In the genomic region with DNA sequence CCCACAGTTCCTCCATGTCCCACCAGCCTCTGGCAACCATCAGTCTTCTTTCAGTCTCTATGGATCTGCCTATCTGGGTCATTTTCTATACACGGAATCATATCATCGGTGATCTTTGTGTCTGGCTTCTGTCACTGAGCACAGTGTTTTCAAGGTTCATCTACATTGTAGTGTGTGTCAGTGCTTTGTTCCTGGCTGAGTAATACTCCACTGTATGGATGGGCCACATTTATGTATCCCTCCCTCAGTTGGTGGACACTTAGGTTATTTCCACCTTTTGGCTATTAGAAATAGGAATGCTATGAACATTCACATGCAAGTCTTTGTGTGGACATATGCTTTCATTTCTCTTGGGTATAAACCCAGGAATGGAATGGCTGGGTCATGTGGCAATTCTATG, we compare ENCODE assay signal across 35 cellular contexts. TPM values are rescaled to one million over a fixed set of nuclear protein-coding genes. Genes with fewer than 3 reads are reported as not detected.
"Had no signal": no experiment of that assay in that cellular context is flagged by ENCODE, and none has a peak within 500 bp of the region (broad histone marks: within the 10 kb centered on the region; RNA-seq: fewer than 3 reads in every experiment).

No MANE protein-coding gene starts in this region.

- H3K4me1 ChIP-seq: gastrocnemius medialis, heart left ventricle had no signal

- H3K9me3 ChIP-seq: esophagus muscularis mucosa, gastrocnemius medialis, heart left ventricle had no signal

- H3K4me3 ChIP-seq: esophagus muscularis mucosa, gastrocnemius medialis, heart left ventricle had no signal

- H3K4me3 Mint-ChIP-seq: activated CD4-positive, alpha-beta memory T cell treated with anti-CD3 and anti-CD28 coated beads for 36 hours; activated CD4-positive, alpha-beta T cell treated with anti-CD3 and anti-CD28 coated beads for 36 hours; activated CD4-positive, alpha-beta T cell treated with anti-CD3 and anti-CD28 coated beads, Interleukin-2, amount 10 ng/mL, durations not matched to agents 24 days and 14 days; activated CD8-positive, alpha-beta memory T cell treated with anti-CD3 and anti-CD28 coated beads, Interleukin-2, amount 10 ng/mL, durations not matched to agents 7 days and 5 days; activated CD8-positive, alpha-beta T cell treated with anti-CD3 and anti-CD28 coated beads, Interleukin-2, amount 10 ng/mL, durations not matched to agents 7 days and 5 days; activated naive CD8-positive, alpha-beta T cell; activated T-helper 1 cell treated with anti-CD3 and anti-CD28 coated beads, Interleukin-12 subunit alpha, Interleukin-12 subunit beta, Interleukin-2, Interleukin-4 antibody, amounts not matched to agents 30 ng/mL and 10 ng/mL and 1 ng/mL, durations not matched to agents 14 hours and 24 hours and 36 hours; effector memory CD8-positive, alpha-beta T cell; T-helper 17 cell; T-helper 2 cell treated with Interferon-gamma antibody and Interleukin-4, amounts not matched to agents 5 μg/mL and 100 μg/mL, for 36 hours had no signal

- H3K36me3 Mint-ChIP-seq: activated CD4-positive, alpha-beta memory T cell treated with anti-CD3 and anti-CD28 coated beads for 36 hours; activated CD8-positive, alpha-beta memory T cell treated with anti-CD3 and anti-CD28 coated beads, Interleukin-2, amount 10 ng/mL, durations not matched to agents 7 days and 5 days; activated naive CD8-positive, alpha-beta T cell had no signal

- H3K9me3 Mint-ChIP-seq: activated CD4-positive, alpha-beta memory T cell treated with anti-CD3 and anti-CD28 coated beads for 36 hours; activated CD4-positive, alpha-beta T cell treated with anti-CD3 and anti-CD28 coated beads, Interleukin-2, amount 10 ng/mL, durations not matched to agents 24 days and 14 days; activated T-helper 1 cell treated with anti-CD3 and anti-CD28 coated beads, Interleukin-12 subunit alpha, Interleukin-12 subunit beta, Interleukin-2, Interleukin-4 antibody, amounts not matched to agents 30 ng/mL and 10 ng/mL and 1 ng/mL, durations not matched to agents 14 hours and 24 hours and 36 hours; effector memory CD8-positive, alpha-beta T cell; T-helper 2 cell treated with Interferon-gamma antibody and Interleukin-4, amounts not matched to agents 5 μg/mL and 100 μg/mL, for 36 hours had no signal

- DNase-seq: activated CD4-positive, alpha-beta memory T cell treated with anti-CD3 and anti-CD28 coated beads for 36 hours; activated CD4-positive, alpha-beta T cell treated with anti-CD3 and anti-CD28 coated beads for 36 hours; activated CD4-positive, alpha-beta T cell treated with anti-CD3 and anti-CD28 coated beads, Interleukin-2, amount 10 ng/mL, durations not matched to agents 24 days and 14 days; activated CD4-positive, CD25-positive, alpha-beta regulatory T cell; activated CD4-positive, CD25-positive, alpha-beta regulatory T cell treated with anti-CD3 and anti-CD28 coated beads, Interleukin-2, amount 50 U/mL, for 72 hours; activated CD8-positive, alpha-beta memory T cell treated with anti-CD3 and anti-CD28 coated beads, Interleukin-2, amount 10 ng/mL, durations not matched to agents 7 days and 5 days; activated CD8-positive, alpha-beta memory T cell treated with anti-CD3 and anti-CD28 coated beads, Interleukin-2, amount 50 U/mL, for 4 hours; activated CD8-positive, alpha-beta T cell treated with anti-CD3 and anti-CD28 coated beads, Interleukin-2, amount 10 ng/mL, durations not matched to agents 7 days and 5 days; activated gamma-delta T cell; activated naive CD4-positive, alpha-beta T cell; activated naive CD4-positive, alpha-beta T cell treated with anti-CD3 and anti-CD28 coated beads, Interleukin-2, amount 50 U/mL, for 16 hours; activated T-cell treated with anti-CD3 and anti-CD28 coated beads, Interleukin-2, amount 50 U/mL, for 1 hour; activated T-cell treated with anti-CD3 and anti-CD28 coated beads, Interleukin-2, amount 50 U/mL, for 48 hours; amniotic stem cell; anterior cingulate cortex; brain microvascular endothelial cell; caudate nucleus; cortex of kidney; dermis blood vessel endothelial cell; effector CD4-positive, alpha-beta T cell; effector memory CD8-positive, alpha-beta T cell; erythroblast; foreskin keratinocyte; gastrocnemius medialis; glutamatergic neuron; heart left ventricle; T-helper 1 cell; T-helper 17 cell; T1000 had no signal

- H3K27ac ChIP-seq: brain microvascular endothelial cell, esophagus muscularis mucosa, foreskin keratinocyte, gastrocnemius medialis, heart left ventricle had no signal

- FAIRE-seq: astrocyte, colon had no signal

- H3K4me1 Mint-ChIP-seq: activated CD4-positive, alpha-beta T cell treated with anti-CD3 and anti-CD28 coated beads, Interleukin-2, amount 10 ng/mL, durations not matched to agents 24 days and 14 days; activated CD8-positive, alpha-beta memory T cell treated with anti-CD3 and anti-CD28 coated beads, Interleukin-2, amount 10 ng/mL, durations not matched to agents 7 days and 5 days had no signal

- ATAC-seq: activated CD4-positive, alpha-beta T cell treated with anti-CD3 and anti-CD28 coated beads for 36 hours; activated CD8-positive, alpha-beta memory T cell treated with anti-CD3 and anti-CD28 coated beads, Interleukin-2, amount 10 ng/mL, durations not matched to agents 7 days and 5 days; activated CD8-positive, alpha-beta T cell treated with anti-CD3 and anti-CD28 coated beads, Interleukin-2, amount 10 ng/mL, durations not matched to agents 7 days and 5 days; effector memory CD8-positive, alpha-beta T cell; foreskin keratinocyte; gastrocnemius medialis; heart left ventricle; T-helper 17 cell had no signal

- H3K27ac Mint-ChIP-seq: activated CD4-positive, alpha-beta memory T cell treated with anti-CD3 and anti-CD28 coated beads for 36 hours; activated CD4-positive, alpha-beta T cell treated with anti-CD3 and anti-CD28 coated beads for 36 hours; activated CD4-positive, alpha-beta T cell treated with anti-CD3 and anti-CD28 coated beads, Interleukin-2, amount 10 ng/mL, durations not matched to agents 24 days and 14 days; activated CD8-positive, alpha-beta memory T cell treated with anti-CD3 and anti-CD28 coated beads, Interleukin-2, amount 10 ng/mL, durations not matched to agents 7 days and 5 days; activated CD8-positive, alpha-beta T cell treated with anti-CD3 and anti-CD28 coated beads, Interleukin-2, amount 10 ng/mL, durations not matched to agents 7 days and 5 days; activated naive CD8-positive, alpha-beta T cell; activated T-helper 1 cell treated with anti-CD3 and anti-CD28 coated beads, Interleukin-12 subunit alpha, Interleukin-12 subunit beta, Interleukin-2, Interleukin-4 antibody, amounts not matched to agents 30 ng/mL and 10 ng/mL and 1 ng/mL, durations not matched to agents 14 hours and 24 hours and 36 hours; effector memory CD8-positive, alpha-beta T cell; T-helper 17 cell; T-helper 2 cell treated with Interferon-gamma antibody and Interleukin-4, amounts not matched to agents 5 μg/mL and 100 μg/mL, for 36 hours had no signal

- H3K36me3 ChIP-seq: brain microvascular endothelial cell, esophagus muscularis mucosa, gastrocnemius medialis, heart left ventricle had no signal

- H3K27me3 ChIP-seq: foreskin keratinocyte had no signal

RNA-seq across cellular contexts. Expression of a gene that starts 46.6 kb away (rescaled TPM):
- total RNA-seq: activated CD4-positive, alpha-beta T cell treated with anti-CD3 and anti-CD28 coated beads, Interleukin-2, amount 10 ng/mL, durations not matched to agents 24 days and 14 days; activated CD8-positive, alpha-beta memory T cell treated with anti-CD3 and anti-CD28 coated beads, Interleukin-2, amount 10 ng/mL, durations not matched to agents 7 days and 5 days; activated CD8-positive, alpha-beta T cell treated with anti-CD3 and anti-CD28 coated beads, Interleukin-2, amount 10 ng/mL, durations not matched to agents 7 days and 5 days; activated T-helper 1 cell treated with anti-CD3 and anti-CD28 coated beads, Interleukin-12 subunit alpha, Interleukin-12 subunit beta, Interleukin-2, Interleukin-4 antibody, amounts not matched to agents 30 ng/mL and 10 ng/mL and 1 ng/mL, durations not matched to agents 14 hours and 24 hours and 36 hours had no signal
